19 cellular contexts compared by ENCODE assay signal in the genomic region with DNA sequence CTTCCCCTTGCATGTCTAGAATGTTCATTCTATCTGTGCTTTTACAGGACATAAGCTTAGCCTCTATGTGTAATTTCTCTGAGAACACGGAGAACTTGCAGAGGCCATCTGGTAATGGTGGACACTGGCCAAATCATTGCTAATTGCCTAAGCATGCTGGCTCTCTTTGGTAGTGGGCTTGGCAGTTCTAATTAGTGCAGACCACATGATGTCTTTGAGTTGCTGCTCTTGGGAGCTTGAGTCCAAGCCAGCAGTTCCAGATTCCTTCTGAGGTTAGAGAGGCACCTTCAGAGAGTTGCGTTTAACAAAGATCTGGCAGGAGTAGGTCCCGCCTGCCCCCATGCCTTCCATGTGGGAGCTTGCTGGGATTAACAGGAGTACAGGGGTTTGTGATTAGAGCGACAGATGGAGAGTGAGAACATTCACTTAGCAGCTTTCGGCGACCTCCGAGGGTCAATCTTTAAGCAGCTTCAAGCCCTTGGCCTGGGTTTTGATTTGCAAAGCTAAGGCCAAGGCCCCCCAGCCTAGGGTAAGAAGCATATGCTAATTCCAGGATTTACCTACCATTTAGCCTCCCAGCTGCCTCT.
A peak's percentile ranks its signal among the peaks of the same experiment; 100 is the strongest.
DNase-seq lines count a peak whose midpoint lies in the region; ATAC-seq and TF ChIP-seq lines count a peak whose summit lies in the region.
"Had no signal": no experiment of that assay in that cellular context is flagged by ENCODE, and none has a peak within 500 bp of the region (broad histone marks: within the 10 kb centered on the region; RNA-seq: fewer than 3 reads in every experiment).

No MANE protein-coding gene starts in this region.

- H3K36me3 ChIP-seq in colonic mucosa: no peaks in the 10 kb centered on the region
- H3K36me3 ChIP-seq: Peyer's patch, vagina had no signal

- no peaks in the 10 kb centered on the region for H3K36me3 Mint-ChIP-seq in activated naive CD8-positive, alpha-beta T cell treated with anti-CD3 and anti-CD28 coated beads for 36 hours
- H3K36me3 Mint-ChIP-seq: activated naive CD4-positive, alpha-beta T cell treated with anti-CD3 and anti-CD28 coated beads, Interleukin-2, amount 10 ng/mL, durations not matched to agents 7 days and 5 days; CD4-positive, alpha-beta memory T cell; IgD-negative memory B cell had no signal

- no peak overlapping the region for H3K9ac ChIP-seq in colonic mucosa (ENCODE audit: low read depth in 2 of 2, low read length in 2 of 2)

- ATAC-seq in HG03439 (IDR thresholded peaks at IDR 0.05; ENCODE audit: unreplicated experiment): no peak
- ATAC-seq: effector memory CD8-positive, alpha-beta T cell; left lobe of liver had no signal

- DNase-seq in D341Med (ENCODE audit: low spot score) (peak; percentile 79), NCI-H69 (lab: John Stamatoyannopoulos, UW) (peak; percentile 78), colonic mucosa (peak; percentile 22), medulla oblongata (ENCODE audit: extremely low spot score) (peak; percentile 48), COR-L47 (lab: John Stamatoyannopoulos, UW) (no peak)
- no peak for DNase-seq in activated naive CD8-positive, alpha-beta T cell treated with anti-CD3 and anti-CD28 coated beads for 36 hours
- DNase-seq in effector CD4-positive, alpha-beta T cell: no peak
- DNase-seq: activated naive CD4-positive, alpha-beta T cell treated with anti-CD3 and anti-CD28 coated beads, Interleukin-2, amount 10 ng/mL, durations not matched to agents 7 days and 5 days; activated T-cell treated with anti-CD3 and anti-CD28 coated beads for 4 hours; CD4-positive, alpha-beta memory T cell; effector memory CD8-positive, alpha-beta T cell; NCI-H2029; NCI-H510A treated with DMSO at 0.1 percent for 48 hours; stimulated activated CD4-positive, alpha-beta T cell treated with anti-CD3 and anti-CD28 coated beads, Interleukin-2, amount 100 ng/mL, for 48 hours had no signal

- no peaks in the 10 kb centered on the region for H3K9me3 Mint-ChIP-seq in activated naive CD8-positive, alpha-beta T cell treated with anti-CD3 and anti-CD28 coated beads for 36 hours
- H3K9me3 Mint-ChIP-seq: activated naive CD4-positive, alpha-beta T cell treated with anti-CD3 and anti-CD28 coated beads, Interleukin-2, amount 10 ng/mL, durations not matched to agents 7 days and 5 days had no signal

- H3K4me1 Mint-ChIP-seq in activated naive CD8-positive, alpha-beta T cell treated with anti-CD3 and anti-CD28 coated beads for 36 hours: peaks cover 2% of the 10 kb centered on the region
- H3K4me1 Mint-ChIP-seq: activated naive CD4-positive, alpha-beta T cell treated with anti-CD3 and anti-CD28 coated beads, Interleukin-2, amount 10 ng/mL, durations not matched to agents 7 days and 5 days; IgD-negative memory B cell had no signal

- TF ChIP-seq CTCF in colonic mucosa (IDR thresholded peaks at IDR 0.05): no peak

- no peak overlapping the region for H3K4me3 ChIP-seq in colonic mucosa
- H3K4me3 ChIP-seq: Peyer's patch, vagina had no signal

- no peak overlapping the region for H3K27ac Mint-ChIP-seq in activated naive CD8-positive, alpha-beta T cell treated with anti-CD3 and anti-CD28 coated beads for 36 hours
- H3K27ac Mint-ChIP-seq: activated naive CD4-positive, alpha-beta T cell treated with anti-CD3 and anti-CD28 coated beads, Interleukin-2, amount 10 ng/mL, durations not matched to agents 7 days and 5 days; CD4-positive, alpha-beta memory T cell; effector memory CD8-positive, alpha-beta T cell; IgD-negative memory B cell had no signal

- no peaks in the 10 kb centered on the region for H3K4me1 ChIP-seq in colonic mucosa
- H3K4me1 ChIP-seq: vagina had no signal

- H3K4me3 Mint-ChIP-seq in activated naive CD8-positive, alpha-beta T cell treated with anti-CD3 and anti-CD28 coated beads for 36 hours: no peak overlapping the region
- H3K4me3 Mint-ChIP-seq: activated naive CD4-positive, alpha-beta T cell treated with anti-CD3 and anti-CD28 coated beads, Interleukin-2, amount 10 ng/mL, durations not matched to agents 7 days and 5 days; CD4-positive, alpha-beta memory T cell; effector memory CD8-positive, alpha-beta T cell had no signal

- intact Hi-C loops in colonic mucosa (cut with DNase I): no loop called here

- no peaks in the 10 kb centered on the region for H3K9me3 ChIP-seq in colonic mucosa
- H3K9me3 ChIP-seq: Peyer's patch, vagina had no signal

- H3K27me3 Mint-ChIP-seq in activated naive CD8-positive, alpha-beta T cell treated with anti-CD3 and anti-CD28 coated beads for 36 hours: no peaks in the 10 kb centered on the region
- H3K27me3 Mint-ChIP-seq: activated naive CD4-positive, alpha-beta T cell treated with anti-CD3 and anti-CD28 coated beads, Interleukin-2, amount 10 ng/mL, durations not matched to agents 7 days and 5 days; effector memory CD8-positive, alpha-beta T cell; IgD-negative memory B cell had no signal

- no peaks in the 10 kb centered on the region for H3K27me3 ChIP-seq in colonic mucosa
- H3K27me3 ChIP-seq: Peyer's patch, vagina had no signal

- no peak overlapping the region for H3K27ac ChIP-seq in colonic mucosa
- H3K27ac ChIP-seq: Peyer's patch, vagina had no signal

Comparison
In these comparisons a context has a peak if more than half of its experiments do, and no peak if none do; other contexts are left out.
1. DNase-seq: peak in D341Med (single experiment), NCI-H69 (single experiment), colonic mucosa (single experiment) and medulla oblongata (single experiment); none in activated naive CD8-positive, alpha-beta T cell treated with anti-CD3 and anti-CD28 coated beads for 36 hours (single experiment), effector CD4-positive, alpha-beta T cell (single experiment) and COR-L47 (single experiment).